13 cellular contexts compared by ENCODE assay signal in genomic region chr14:101933209-101933608, GRCh38.
"Had no signal": no experiment of that assay in that cellular context is flagged by ENCODE, and none has a peak within 500 bp of the region (broad histone marks: within the 10 kb centered on the region; RNA-seq: fewer than 3 reads in every experiment).

No MANE protein-coding gene starts in this region.

- H3K4me3 Mint-ChIP-seq: activated naive CD8-positive, alpha-beta T cell treated with anti-CD3 and anti-CD28 coated beads, Interleukin-2, amount 50 U/mL, for 24 hours; nephron progenitor cell; T-helper 17 cell had no signal

- H3K4me1 Mint-ChIP-seq: T-helper 17 cell had no signal

- H3K36me3 ChIP-seq: cardiac muscle cell, colonic mucosa, thyroid gland had no signal

- H3K9me3 Mint-ChIP-seq: activated naive CD8-positive, alpha-beta T cell treated with anti-CD3 and anti-CD28 coated beads, Interleukin-2, amount 50 U/mL, for 24 hours; nephron progenitor cell had no signal

- DNase-seq: activated CD4-positive, alpha-beta T cell treated with anti-CD3 and anti-CD28 coated beads, Interleukin-2, amount 50 U/mL, for 1 hour; activated CD4-positive, CD25-positive, alpha-beta regulatory T cell; activated naive CD4-positive, alpha-beta T cell; activated naive CD8-positive, alpha-beta T cell treated with anti-CD3 and anti-CD28 coated beads, Interleukin-2, amount 50 U/mL, for 24 hours; colonic mucosa; effector CD4-positive, alpha-beta T cell; heart left ventricle; mesendoderm; nephron progenitor cell; stimulated activated CD4-positive, alpha-beta T cell treated with anti-CD3 and anti-CD28 coated beads, Interleukin-15, amount 100 ng/mL, for 24 hours; T-helper 17 cell; thyroid gland had no signal

- H3K27ac Mint-ChIP-seq: activated naive CD8-positive, alpha-beta T cell treated with anti-CD3 and anti-CD28 coated beads, Interleukin-2, amount 50 U/mL, for 24 hours; T-helper 17 cell had no signal

- H3K27ac ChIP-seq: cardiac muscle cell, colonic mucosa, heart left ventricle, thyroid gland had no signal

- H3K9me3 ChIP-seq: colonic mucosa, heart left ventricle, thyroid gland had no signal

- H3K4me3 ChIP-seq: cardiac muscle cell, colonic mucosa, heart left ventricle, thyroid gland had no signal

- ATAC-seq: activated naive CD8-positive, alpha-beta T cell treated with anti-CD3 and anti-CD28 coated beads, Interleukin-2, amount 50 U/mL, for 24 hours; T-helper 17 cell had no signal

- H3K4me1 ChIP-seq: colonic mucosa had no signal

- H3K27me3 ChIP-seq: colonic mucosa, heart left ventricle, thyroid gland had no signal
